24 cellular contexts compared by ENCODE assay signal in the genomic region with DNA sequence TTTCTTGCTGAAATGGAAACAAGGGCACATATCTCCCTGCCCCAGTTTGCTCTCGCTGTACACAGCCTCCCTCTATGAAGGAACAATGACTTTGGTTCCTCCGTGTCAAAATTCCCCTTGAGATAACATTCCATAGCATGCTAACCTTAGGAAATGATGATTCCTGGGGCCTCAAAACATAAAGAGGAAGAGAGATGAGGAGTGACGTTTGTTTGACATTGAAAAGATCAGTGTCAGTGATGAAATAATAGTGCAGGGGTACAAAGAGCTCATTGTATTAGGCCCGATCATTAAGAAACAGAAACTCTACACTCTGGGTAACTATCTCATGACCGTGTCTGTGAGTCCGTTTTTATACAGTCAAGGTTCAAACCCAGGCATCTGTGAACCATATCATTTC. TPM values are rescaled to one million over a fixed set of nuclear protein-coding genes. Genes with fewer than 3 reads are reported as not detected.
DNase-seq lines count a peak whose midpoint lies in the region; ATAC-seq, FAIRE-seq and TF ChIP-seq lines count a peak whose summit lies in the region.
"Had no signal": no experiment of that assay in that cellular context is flagged by ENCODE, and none has a peak within 500 bp of the region (broad histone marks: within the 10 kb centered on the region; RNA-seq: fewer than 3 reads in every experiment).

No MANE protein-coding gene starts in this region.

- no peaks in the 10 kb centered on the region for H4K20me1 ChIP-seq in GM12878 (ENCODE audit: control insufficient read depth, insufficient read depth)
- H4K20me1 ChIP-seq: BLaER1 treated with 17β-estradiol and CSF1 and Interleukin-3, amounts not matched to agents 10 nM and 100 nM had no signal

- no peaks in the 10 kb centered on the region for H3K36me3 ChIP-seq in GM12878 (ENCODE audit: control insufficient read depth in 2 of 2, insufficient read depth in 2 of 2, low read length in 1 of 2)
- H3K36me3 ChIP-seq: BLaER1 treated with 17β-estradiol and CSF1 and Interleukin-3, amounts not matched to agents 10 nM and 100 nM; HAP-1 had no signal

- intact Hi-C loops in GM12878 (cut with micrococcal nuclease; ENCODE audit: unreplicated experiment): loop anchor here (5.0 kb wide), 2 partner anchors 108 to 808 kb away; no protein-coding TSS in a partner anchor

- no peaks in the 10 kb centered on the region for H3K9me3 ChIP-seq in GM12878 (replicated peaks; ENCODE audit: control insufficient read depth, insufficient read depth, low read length)
- H3K9me3 ChIP-seq: BLaER1 treated with 17β-estradiol and CSF1 and Interleukin-3, amounts not matched to agents 10 nM and 100 nM; HAP-1 had no signal

- no peak overlapping the region for H3K9ac ChIP-seq in GM12878 (ENCODE audit: control insufficient read depth, insufficient read depth, low read length)
- H3K9ac ChIP-seq: BLaER1 treated with 17β-estradiol and CSF1 and Interleukin-3, amounts not matched to agents 10 nM and 100 nM; GM23248; KMS-11 had no signal

- H3K27ac Mint-ChIP-seq in mesothelial cell of epicardium: no peak overlapping the region
- H3K27ac Mint-ChIP-seq: CD4-positive, alpha-beta memory T cell; HFFc6; IgD-negative memory B cell had no signal

- no peak overlapping the region for H2AFZ ChIP-seq in GM12878 (ENCODE audit: control insufficient read depth, low read depth, low read length)
- H2AFZ ChIP-seq: GM23248, PC-9 had no signal

- H3K4me1 Mint-ChIP-seq in mesothelial cell of epicardium: peaks cover 13% of the 10 kb centered on the region

- ATAC-seq in GM12878 (peak; percentile 55), HG02623 (IDR thresholded peaks at IDR 0.05; ENCODE audit: unreplicated experiment) (no peak), HG02973 (IDR thresholded peaks at IDR 0.05; ENCODE audit: unreplicated experiment) (no peak)

- no peaks in the 10 kb centered on the region for H3K79me2 ChIP-seq in GM12878 (ENCODE audit: control insufficient read depth, insufficient read depth, low read length)

- WGBS in GM12878 (ENCODE audit: insufficient coverage, insufficient replicate concordance, low lambda C conversion rate, missing lambda C conversion rate): 26% methylated on average over 6 of the region's 6 CpGs

- H3K36me3 Mint-ChIP-seq in mesothelial cell of epicardium: peaks cover 2% of the 10 kb centered on the region
- H3K36me3 Mint-ChIP-seq: CD4-positive, alpha-beta memory T cell; IgD-negative memory B cell had no signal

- no peak overlapping the region for H3K4me2 ChIP-seq in GM12878 (ENCODE audit: control insufficient read depth, insufficient read depth)
- H3K4me2 ChIP-seq: KMS-11, PC-9 had no signal

- SMC1A ChIA-PET in GM12878 (lab: Charles Lee; ENCODE audit: uncharacterized antibody, unreplicated experiment): no interaction called here

- TF ChIP-seq EP300 in GM12878 (IDR thresholded peaks at IDR 0.05; ENCODE audit: borderline replicate concordance in 1 of 2, control insufficient read depth in 1 of 2, low read depth in 2 of 2, low read length in 2 of 2): no peak; a peak in 1 of 4 replicates

- POLR2A ChIA-PET in GM12878 (lab: Charles Lee): no interaction called here

- TF ChIP-seq POLR2A in GM12891 (IDR thresholded peaks at IDR 0.05; ENCODE audit: low read depth, low read length) (no peak), GM12878 (IDR thresholded peaks at IDR 0.05; ENCODE audit: low read depth, low read length) (no peak)

- RAD21 ChIA-PET in GM12878 (lab: Charles Lee; ENCODE audit: unreplicated experiment): interaction anchor here (1.0 to 1.3 kb wide), 2 partner anchors 12 to 317 kb away, joined by 3 to 4 read pairs; no protein-coding TSS in a partner anchor

- in situ Hi-C loops in GM12878 (cut with MboI): loop anchor here (5.0 to 10.0 kb wide), 4 partner anchors 318 to 805 kb away; a partner anchor contains a TSS

- CTCF ChIA-PET in GM12878 (lab: Yijun Ruan, JAX): interaction anchor here (0.9 to 7.5 kb wide), 3 partner anchors 9 to 508 kb away, joined by 3 to 130 read pairs (median 3); a partner anchor contains a TSS

- H3K9me3 Mint-ChIP-seq in mesothelial cell of epicardium: no peaks in the 10 kb centered on the region
- H3K9me3 Mint-ChIP-seq: CD4-positive, alpha-beta memory T cell; HFFc6; IgD-negative memory B cell had no signal

- no peak overlapping the region for H3K4me3 ChIP-seq in GM12878
- H3K4me3 ChIP-seq: BLaER1 treated with 17β-estradiol and CSF1 and Interleukin-3, amounts not matched to agents 10 nM and 100 nM; GM23248; HAP-1; PC-9 had no signal

- H3K4me3 Mint-ChIP-seq in mesothelial cell of epicardium: no peak overlapping the region
- H3K4me3 Mint-ChIP-seq: CD4-positive, alpha-beta memory T cell; HFFc6; IgD-negative memory B cell had no signal

- no peaks in the 10 kb centered on the region for H3K27me3 Mint-ChIP-seq in mesothelial cell of epicardium (ENCODE audit: low read depth)

- no peak for TF ChIP-seq RAD21 in GM12878 (IDR thresholded peaks at IDR 0.05; ENCODE audit: insufficient read depth, low read depth, low read length)

- no peak for DNase-seq in GM12891 (ENCODE audit: insufficient read length, low spot score)
- no peak for DNase-seq in GM12878 (ENCODE audit: low read depth, low spot score)
- peak; percentile 43 for DNase-seq in globus pallidus (ENCODE audit: low spot score)
- no peak for DNase-seq in urothelium cell line (ENCODE audit: low spot score)
- DNase-seq in mesothelial cell of epicardium (ENCODE audit: low spot score in 2 of 2, unreplicated experiment in 2 of 2): no peak
- DNase-seq: CD4-positive, alpha-beta memory T cell; DMS79 treated with DMSO at 0.1 percent for 48 hours; GF-D8; GM23248; HFFc6; MM.1S; NCI-H1694; NCI-H2029 treated with DMSO at 0.1 percent for 48 hours; NCI-H526 treated with DMSO at 0.1 percent for 48 hours; PC-9; Right ventricle myocardium superior; RPMI8226 had no signal

- FAIRE-seq in GM12891 (lab: Jason Lieb, UNC): no peak
- no peak for FAIRE-seq in GM12878 (lab: Jason Lieb, UNC)
- FAIRE-seq in urothelium cell line (lab: Jason Lieb, UNC): peak; percentile 17
- FAIRE-seq: A204.1 had no signal

- TF ChIP-seq CTCF in GM12878 (IDR thresholded peaks at IDR 0.05 in 2 of 3, conservative IDR thresholded peaks at IDR 0.05 in 1 of 3; ENCODE audit: control insufficient read depth in 2 of 3, extremely low read depth in 1 of 3, insufficient read depth in 1 of 3, low read depth in 3 of 3, low read length in 3 of 3) (no peak), mesothelial cell of epicardium (IDR thresholded peaks at IDR 0.05; ENCODE audit: unreplicated experiment) (no peak)

- no TSS peak for BruUV-seq in GM12878 (replicated peaks; lab: Mats Ljungman, UMichigan)

- H3K27ac ChIP-seq in GM12878 (ENCODE audit: control insufficient read depth, insufficient read depth): no peak overlapping the region
- H3K27ac ChIP-seq: GM23248, KMS-11, PC-9 had no signal

- no peaks in the 10 kb centered on the region for H3K4me1 ChIP-seq in GM12878 (ENCODE audit: control insufficient read depth, insufficient read depth, low read length)

- H3K27me3 ChIP-seq in GM12878 (replicated peaks in 1 of 2; ENCODE audit: control insufficient read depth in 2 of 2, insufficient read depth in 2 of 2, low read length in 1 of 2): 0 out of 4 replicates have a peak, but pooled peaks cover 0 to 2% of the 10 kb centered on the region in 2 experiments

TF ChIP-seq in GM12891, 5 proteins besides CTCF, POLR2A, EP300 and RAD21:
- TF ChIP-seq POLR2AphosphoS5 (IDR thresholded peaks at IDR 0.05; ENCODE audit: low read depth, low read length) (no peak), TAF1 (IDR thresholded peaks at IDR 0.05; ENCODE audit: low read depth, low read length) (no peak), PAX5 (IDR thresholded peaks at IDR 0.05; ENCODE audit: insufficient read depth, low read length, severe bottlenecking) (no peak), SPI1 (IDR thresholded peaks at IDR 0.05; ENCODE audit: low read depth, low read length) (peak; percentile 44)
TF ChIP-seq in GM12891: peak in this region for 1.

TF ChIP-seq in GM12878, 131 proteins besides CTCF, POLR2A, EP300 and RAD21 (continues in another document):
- peak; percentile 69 for TF ChIP-seq MTA2 (IDR thresholded peaks at IDR 0.05; ENCODE audit: low read depth)
- peak; percentile 57; the same call in 1 of the 2 replicates for TF ChIP-seq SPI1 (IDR thresholded peaks at IDR 0.05; ENCODE audit: borderline replicate concordance, insufficient read depth, low read depth, low read length)
- no peak for TF ChIP-seq EZH2 (IDR thresholded peaks at IDR 0.05; ENCODE audit: borderline replicate concordance, control insufficient read depth, low read depth, low read length)
- TF ChIP-seq, protein P1, sequence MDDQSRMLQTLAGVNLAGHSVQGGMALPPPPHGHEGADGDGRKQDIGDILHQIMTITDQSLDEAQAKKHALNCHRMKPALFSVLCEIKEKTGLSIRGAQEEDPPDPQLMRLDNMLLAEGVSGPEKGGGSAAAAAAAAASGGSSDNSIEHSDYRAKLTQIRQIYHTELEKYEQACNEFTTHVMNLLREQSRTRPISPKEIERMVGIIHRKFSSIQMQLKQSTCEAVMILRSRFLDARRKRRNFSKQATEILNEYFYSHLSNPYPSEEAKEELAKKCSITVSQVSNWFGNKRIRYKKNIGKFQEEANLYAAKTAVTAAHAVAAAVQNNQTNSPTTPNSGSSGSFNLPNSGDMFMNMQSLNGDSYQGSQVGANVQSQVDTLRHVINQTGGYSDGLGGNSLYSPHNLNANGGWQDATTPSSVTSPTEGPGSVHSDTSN (IDR thresholded peaks at IDR 0.05; ENCODE audit: insufficient replicate concordance, low read depth, low read length): no peak
- TF ChIP-seq IKZF1 (conservative IDR thresholded peaks at IDR 0.05): peak; percentile 70
- TF ChIP-seq EED (IDR thresholded peaks at IDR 0.05; ENCODE audit: low read depth): 0 out of 2 replicates have a peak, but pooled peaks have one; percentile 34

RNA-seq across cellular contexts. Expression of a gene that starts 55.2 kb away (rescaled TPM):
- 0.21 TPM for polyA plus RNA-seq in GM12891 (2012; ENCODE audit: low read depth, missing spikeins)
- not detected in 2 replicates for total RNA-seq in GM12878 (2013; cell fraction: nucleolus; rRNA removed)
- not detected in 2 replicates for total RNA-seq in GM12878 (2014; rRNA removed)
- not detected in 2 replicates for total RNA-seq in GM12878 (2014; rRNA removed; fragmentation: Illumina TruSeq; extraction: Trizol)
- 0.21 TPM in 1 of 2 replicates, not detected in the other for total RNA-seq in GM12878 (2021)
- polyA plus RNA-seq in GM12878 (2011; ENCODE audit: low read depth): 0.07 TPM
- polyA plus RNA-seq in GM12878 (2011; rRNA removed): 0.06 and 0.07 TPM in 2 replicates
- 0.13 TPM in 1 of 2 replicates, not detected in the other for polyA plus RNA-seq in GM12878 (2011; cell fraction: cytosol; rRNA removed)
- polyA plus RNA-seq in GM12878 (2011; cell fraction: nucleus; rRNA removed): 0.04 and 0.10 TPM in 2 replicates
- polyA plus RNA-seq in GM12878 (2012): 0.22 and 0.72 TPM in 2 replicates
- polyA plus RNA-seq in GM12878 (2014; fragmentation: Illumina TruSeq; extraction: Trizol): 0.07 TPM in 1 of 2 replicates, not detected in the other
- polyA plus RNA-seq in GM12878 (2014; fragmentation: Nextera tagmentation; extraction: Ambion mirVana): under 1 TPM in 1 of 2 experiments, not detected in 1; 0.11 TPM
- polyA plus RNA-seq in GM12878 (2014; rRNA removed): not detected in 2 replicates
- polyA plus RNA-seq in GM12878 (2016; fragmentation: Nextera tagmentation; extraction: Ambion mirVana): under 1 TPM in 1 of 2 experiments, not detected in 1; 0.49 TPM
- not detected in 2 replicates for polyA minus RNA-seq in GM12878 (2011; rRNA and poly(A)+ RNA removed)
- polyA minus RNA-seq in GM12878 (2011; cell fraction: cytosol; rRNA and poly(A)+ RNA removed): not detected in 2 replicates
- not detected in 2 replicates for polyA minus RNA-seq in GM12878 (2011; cell fraction: nucleus; rRNA and poly(A)+ RNA removed)
- total RNA-seq in mesothelial cell of epicardium: 20.2 to 21.4 TPM (median 20.2 TPM) in 3 replicates
- total RNA-seq: CD4-positive, alpha-beta memory T cell had no signal
- polyA plus RNA-seq: CD4-positive, alpha-beta memory T cell; IgD-negative memory B cell had no signal

Comparison
In these comparisons a context has a peak if more than half of its experiments do, and no peak if none do; other contexts are left out.
1. RNA of a gene that starts 55.2 kb away (total RNA-seq): 20.2 to 21.4 TPM in mesothelial cell of epicardium; 0.21 TPM in GM12878; every median in the first group is over 10 times any median in the second.